In genomic region chr22:36028646-36029405, GRCh38 we compare ENCODE assay signal across 8 cellular contexts. TPM values are rescaled to one million over a fixed set of nuclear protein-coding genes. Genes with fewer than 3 reads are reported as not detected.
DNase-seq lines count a peak whose midpoint lies in the region; ATAC-seq and TF ChIP-seq lines count a peak whose summit lies in the region.

A gene with protein sequence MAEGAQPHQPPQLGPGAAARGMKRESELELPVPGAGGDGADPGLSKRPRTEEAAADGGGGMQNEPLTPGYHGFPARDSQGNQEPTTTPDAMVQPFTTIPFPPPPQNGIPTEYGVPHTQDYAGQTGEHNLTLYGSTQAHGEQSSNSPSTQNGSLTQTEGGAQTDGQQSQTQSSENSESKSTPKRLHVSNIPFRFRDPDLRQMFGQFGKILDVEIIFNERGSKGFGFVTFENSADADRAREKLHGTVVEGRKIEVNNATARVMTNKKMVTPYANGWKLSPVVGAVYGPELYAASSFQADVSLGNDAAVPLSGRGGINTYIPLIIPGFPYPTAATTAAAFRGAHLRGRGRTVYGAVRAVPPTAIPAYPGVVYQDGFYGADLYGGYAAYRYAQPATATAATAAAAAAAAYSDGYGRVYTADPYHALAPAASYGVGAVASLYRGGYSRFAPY (minus strand): TSS chr22:36028824. CDS start chr22:36028425, 399 bp downstream.

- no peaks in the 10 kb centered on the region for H3K27me3 ChIP-seq in adrenal gland
- no peaks in the 10 kb centered on the region for H3K27me3 ChIP-seq in suprapubic skin

- H3K4me1 Mint-ChIP-seq in osteocyte (ENCODE audit: unreplicated experiment), result peaks cover 29% of the 10 kb centered on the region

- intact Hi-C loops in adrenal gland (cut with DNase I), result loop anchor here in 1 of 2 donors (10.0 kb wide), 1 partner anchor 64 kb away; no protein-coding TSS in a partner anchor
- intact Hi-C loops in Right ventricle myocardium superior (cut with DNase I), result no loop called here

- 0 to 17% (median 4%) methylated on average over 1 to 74 of the region's 74 CpGs for WGBS in adrenal gland, 4 donors
- under 1% methylated on average over 27 of the region's 74 CpGs for WGBS in suprapubic skin

- H3K27ac ChIP-seq in adrenal gland, result peak within 1 kb of the TSS; percentile 42 to 96 (median 84)
- H3K27ac ChIP-seq in suprapubic skin, result peak within 1 kb of the TSS; percentile 94

- H3K9me3 Mint-ChIP-seq in osteocyte (ENCODE audit: unreplicated experiment), result no peaks in the 10 kb centered on the region

- DNase-seq in GM13977 (ENCODE audit: low spot score), result peak; percentile 87
- DNase-seq in NCI-H1417 treated with DMSO at 0.1 percent for 48 hours (lab: John Stamatoyannopoulos, UW), result peak; percentile 50
- peak; percentile 45 for DNase-seq in T follicular helper cell (ENCODE audit: low read depth)
- peak; percentile 97 to 99 (median 98) for DNase-seq in adrenal gland
- peak; percentile 98 for DNase-seq in Right ventricle myocardium superior
- peak; percentile 99 for DNase-seq in osteocyte (ENCODE audit: extremely low spot score, unreplicated experiment)
- DNase-seq in suprapubic skin (ENCODE audit: low spot score in 2 of 2), result peak; percentile 97 to 98

- peak within 1 kb of the TSS; percentile 89 for H3K4me3 Mint-ChIP-seq in osteocyte (ENCODE audit: unreplicated experiment)

- TF ChIP-seq EP300 in suprapubic skin (IDR thresholded peaks at IDR 0.05), result no peak

- no peaks in the 10 kb centered on the region for H3K27me3 Mint-ChIP-seq in osteocyte (ENCODE audit: unreplicated experiment)

- H3K4me1 ChIP-seq in adrenal gland (replicated peaks in 1 of 2) (peaks cover 7 to 11% of the 10 kb centered on the region in 2 donors), suprapubic skin (peaks cover 27% of the 10 kb centered on the region)

- H3K9me3 ChIP-seq in adrenal gland (replicated peaks in 1 of 3) (no peaks in the 10 kb centered on the region), suprapubic skin (no peaks in the 10 kb centered on the region)

- ATAC-seq in Right ventricle myocardium superior (ENCODE audit: poor library complexity) (peak; percentile 97), GM18858 (IDR thresholded peaks at IDR 0.05; ENCODE audit: unreplicated experiment) (no peak)

- H3K27ac Mint-ChIP-seq in osteocyte (ENCODE audit: unreplicated experiment), result peak within 1 kb of the TSS; percentile 90

- peak; percentile 46 to 56 for TF ChIP-seq POLR2A in adrenal gland (IDR thresholded peaks at IDR 0.05)
- TF ChIP-seq POLR2A in suprapubic skin (IDR thresholded peaks at IDR 0.05), result no peak

- H3K36me3 Mint-ChIP-seq in osteocyte (ENCODE audit: unreplicated experiment), result peaks cover 7% of the 10 kb centered on the region

- in situ Hi-C loops in GM13977 (cut with MboI; ENCODE audit: low pct_unique_long_range_greater_than_20kb, low sequenced_read_pairs, unreplicated experiment), result no loop called here

- no peak for TF ChIP-seq CTCF in GM13977 (IDR thresholded peaks at IDR 0.05; ENCODE audit: extremely low read depth, insufficient read depth, missing control alignments)
- no peak for TF ChIP-seq CTCF in adrenal gland (IDR thresholded peaks at IDR 0.05)
- TF ChIP-seq CTCF in osteocyte (IDR thresholded peaks at IDR 0.05), result no peak
- no peak for TF ChIP-seq CTCF in suprapubic skin (IDR thresholded peaks at IDR 0.05)

- H3K36me3 ChIP-seq in adrenal gland (replicated peaks in 1 of 2) (no peaks in the 10 kb centered on the region), suprapubic skin (no peaks in the 10 kb centered on the region)

- H3K4me3 ChIP-seq in adrenal gland (peak within 1 kb of the TSS; percentile 68 to 98 (median 76)), suprapubic skin (peak within 1 kb of the TSS; percentile 84)

RNA-seq across cellular contexts. Expression of the gene that starts here (rescaled TPM):
- total RNA-seq in adrenal gland (10 to 100 TPM; 52.0 to 86.6 (median 73.6) TPM), Right ventricle myocardium superior (74.4 TPM), osteocyte (151 and 153 TPM in 2 replicates), suprapubic skin (10 to 100 TPM; 46.6 to 82.7 (median 62.1) TPM)
- polyA plus RNA-seq in adrenal gland, result 10 to 100 TPM; 15.7 to 48.7 (median 28.5) TPM

Comparison
In these comparisons a context has a peak if more than half of its experiments do, and no peak if none do; other contexts are left out.
1. DNase-seq: peak in every context shown above with its lines; median percentile 99 in osteocyte; 98 in adrenal gland; 98 in Right ventricle myocardium superior; 98 in suprapubic skin; 87 in GM13977; 50 in NCI-H1417 treated with DMSO at 0.1 percent for 48 hours; 45 in T follicular helper cell.
2. POLR2A ChIP-seq: peak in adrenal gland (2 of 2); none in suprapubic skin (0 of 2).